8 cellular contexts compared by ENCODE assay signal in genomic region chr11:124865902-124866851, GRCh38. TPM values are rescaled to one million over a fixed set of nuclear protein-coding genes. Genes with fewer than 3 reads are reported as not detected.
DNase-seq lines count a peak whose midpoint lies in the region; ATAC-seq, FAIRE-seq and TF ChIP-seq lines count a peak whose summit lies in the region.

No MANE protein-coding gene starts in this region.

- no peak for FAIRE-seq in small intestine (lab: Jason Lieb, UNC)

- H3K27ac ChIP-seq in Peyer's patch (no peak overlapping the region), right cardiac atrium (ENCODE audit: low read length) (no peak overlapping the region), small intestine (ENCODE audit: low read depth in 1 of 2, low read length in 1 of 2) (no peak overlapping the region)

- peak; percentile 61 for ATAC-seq in GM19463 (IDR thresholded peaks at IDR 0.05; ENCODE audit: unreplicated experiment)
- peak; percentile 39 for ATAC-seq in activated naive CD8-positive, alpha-beta T cell treated with anti-CD3 and anti-CD28 coated beads, Interleukin-2, amount 50 U/mL, for 24 hours
- ATAC-seq in right cardiac atrium, result peak; percentile 25 to 48
- no peak for ATAC-seq in HG03439 (IDR thresholded peaks at IDR 0.05; ENCODE audit: unreplicated experiment)

- DNase-seq in AG08396 (ENCODE audit: low spot score) (peak; percentile 84), Peyer's patch (peak in 2 of 3 donors; percentile 63 to 74), right cardiac atrium (peak in 2 of 3 donors; percentile 72 to 77), small intestine (peak; percentile 25), NCI-H2107 treated with DMSO at 0.1 percent for 48 hours (lab: John Stamatoyannopoulos, UW; ENCODE audit: unreplicated experiment) (no peak)
- peak; percentile 70 for DNase-seq in activated naive CD8-positive, alpha-beta T cell treated with anti-CD3 and anti-CD28 coated beads, Interleukin-2, amount 50 U/mL, for 24 hours

- TF ChIP-seq POLR2A in Peyer's patch (IDR thresholded peaks at IDR 0.05), result no peak

- peaks cover 33% of the 10 kb centered on the region for H3K4me1 Mint-ChIP-seq in activated naive CD8-positive, alpha-beta T cell treated with anti-CD3 and anti-CD28 coated beads, Interleukin-2, amount 50 U/mL, for 24 hours

- peak overlapping the region; percentile 14 for H3K4me3 Mint-ChIP-seq in activated naive CD8-positive, alpha-beta T cell treated with anti-CD3 and anti-CD28 coated beads, Interleukin-2, amount 50 U/mL, for 24 hours

- H3K9me3 ChIP-seq in Peyer's patch (no peaks in the 10 kb centered on the region), right cardiac atrium (ENCODE audit: control insufficient read depth, low read length) (no peaks in the 10 kb centered on the region), small intestine (ENCODE audit: control insufficient read depth, low read depth) (no peaks in the 10 kb centered on the region)

- H3K36me3 ChIP-seq in Peyer's patch, result no peaks in the 10 kb centered on the region
- no peaks in the 10 kb centered on the region for H3K36me3 ChIP-seq in small intestine (ENCODE audit: control insufficient read depth in 2 of 2, insufficient read depth in 2 of 2, low read length in 2 of 2)

- peaks cover 0 to 61% of the 10 kb centered on the region in 2 donors for H3K27me3 ChIP-seq in Peyer's patch
- peaks cover 2% of the 10 kb centered on the region for H3K27me3 ChIP-seq in right cardiac atrium (ENCODE audit: control insufficient read depth, insufficient read depth)
- peaks cover 4 to 67% of the 10 kb centered on the region in 2 donors for H3K27me3 ChIP-seq in small intestine (ENCODE audit: control insufficient read depth in 2 of 2, insufficient read depth in 2 of 2, low read length in 2 of 2)

- no peaks in the 10 kb centered on the region for H3K36me3 Mint-ChIP-seq in activated naive CD8-positive, alpha-beta T cell treated with anti-CD3 and anti-CD28 coated beads, Interleukin-2, amount 50 U/mL, for 24 hours (ENCODE audit: low read depth)

- H3K27ac Mint-ChIP-seq in activated naive CD8-positive, alpha-beta T cell treated with anti-CD3 and anti-CD28 coated beads, Interleukin-2, amount 50 U/mL, for 24 hours, result no peak overlapping the region

- TF ChIP-seq CTCF in Peyer's patch (IDR thresholded peaks at IDR 0.05), result peak in 4 of 6 experiments; percentile 58 to 66 (median 61)

- WGBS in right cardiac atrium, result 3% methylated on average over 62 of the region's 62 CpGs
- 2% methylated on average over 57 to 62 of the region's 62 CpGs for WGBS in small intestine, 3 donors

- H3K4me3 ChIP-seq in Peyer's patch, result peak overlapping the region in 3 of 4 donors; percentile 9 to 37 (median 31)
- H3K4me3 ChIP-seq in right cardiac atrium (ENCODE audit: low read length), result peak overlapping the region; percentile 31
- H3K4me3 ChIP-seq in small intestine (ENCODE audit: low read depth in 1 of 2, low read length in 2 of 2), result no peak overlapping the region

- peaks cover 0 to 36% (median 0%) of the 10 kb centered on the region in 4 donors for H3K4me1 ChIP-seq in Peyer's patch
- no peaks in the 10 kb centered on the region for H3K4me1 ChIP-seq in right cardiac atrium (ENCODE audit: control insufficient read depth, insufficient read depth, low read length)
- no peaks in the 10 kb centered on the region for H3K4me1 ChIP-seq in small intestine (ENCODE audit: control insufficient read depth in 2 of 2, insufficient read depth in 1 of 2, low read depth in 1 of 2, low read length in 1 of 2)

- no peaks in the 10 kb centered on the region for H3K9me3 Mint-ChIP-seq in activated naive CD8-positive, alpha-beta T cell treated with anti-CD3 and anti-CD28 coated beads, Interleukin-2, amount 50 U/mL, for 24 hours

- peaks cover 90% of the 10 kb centered on the region for H3K27me3 Mint-ChIP-seq in activated naive CD8-positive, alpha-beta T cell treated with anti-CD3 and anti-CD28 coated beads, Interleukin-2, amount 50 U/mL, for 24 hours

- intact Hi-C loops in right cardiac atrium (cut with DNase I), result no loop called here

RNA-seq across cellular contexts. Expression of gene ROBO3, which starts 0.9 kb away (rescaled TPM):
- 10 to 100 TPM in 2 of 4 donors, 1 to 10 TPM in 2; 3.6 to 49.5 (median 16.1) TPM for total RNA-seq in Peyer's patch
- 10 to 100 TPM in 2 of 4 donors, 1 to 10 TPM in 2; 9.8 to 11.0 (median 10.2) TPM for total RNA-seq in right cardiac atrium
- 15.4 TPM for polyA plus RNA-seq in right cardiac atrium
- polyA plus RNA-seq in small intestine, result 10 to 100 TPM in 2 of 3 donors, 1 to 10 TPM in 1; 4.5 to 11.6 (median 11.2) TPM

RNA-seq across cellular contexts. Expression of gene ROBO4, which starts 31.5 kb away (rescaled TPM):
- total RNA-seq in Peyer's patch (10 to 100 TPM in 1 of 4 donors, 1 to 10 TPM in 3; 3.7 to 20.6 (median 5.4) TPM), right cardiac atrium (10 to 100 TPM; 11.7 to 17.4 (median 15.0) TPM)
- polyA plus RNA-seq in right cardiac atrium (16.8 TPM), small intestine (1 to 10 TPM in 2 of 3 donors, under 1 TPM in 1; 0.45 to 8.9 (median 1.4) TPM)

RNA-seq across cellular contexts. Expression of gene HEPN1, which starts 52.9 kb away (rescaled TPM):
- total RNA-seq in Peyer's patch (not detected), right cardiac atrium (not detected)
- polyA plus RNA-seq in right cardiac atrium (not detected), small intestine (under 1 TPM in 1 of 3 donors, not detected in 2; 0.06 TPM)

Comparison
In these comparisons a context has a peak if more than half of its experiments do, and no peak if none do; other contexts are left out.
1. H3K4me3 ChIP-seq: peak in Peyer's patch (3 of 4) and right cardiac atrium (single experiment); none in small intestine (0 of 2).